Comparison of ENCODE assay signal across 9 cellular contexts in genomic region chr10:102540023-102540422, GRCh38. TPM values are rescaled to one million over a fixed set of nuclear protein-coding genes. Genes with fewer than 3 reads are reported as not detected.
DNase-seq lines count a peak whose midpoint lies in the region; ATAC-seq and TF ChIP-seq lines count a peak whose summit lies in the region.
"Had no signal": no experiment of that assay in that cellular context is flagged by ENCODE, and none has a peak within 500 bp of the region (broad histone marks: within the 10 kb centered on the region; RNA-seq: fewer than 3 reads in every experiment).

No MANE protein-coding gene starts in this region.

- no peak overlapping the region for H3K4me3 ChIP-seq in liver (ENCODE audit: low read depth in 1 of 3, low read length in 3 of 3)
- H3K4me3 ChIP-seq: skin epidermis had no signal

- H3K4me1 Mint-ChIP-seq in activated naive CD4-positive, alpha-beta T cell treated with anti-CD3 and anti-CD28 coated beads, Interleukin-2, amount 10 ng/mL, durations not matched to agents 7 days and 5 days: no peaks in the 10 kb centered on the region

- WGBS in liver: 91% methylated on average over 1 of the region's 1 CpG

- no peaks in the 10 kb centered on the region for H3K36me3 Mint-ChIP-seq in activated naive CD4-positive, alpha-beta T cell treated with anti-CD3 and anti-CD28 coated beads, Interleukin-2, amount 50 U/mL, for 72 hours
- peaks cover 1% of the 10 kb centered on the region for H3K36me3 Mint-ChIP-seq in activated naive CD4-positive, alpha-beta T cell treated with anti-CD3 and anti-CD28 coated beads, Interleukin-2, amount 10 ng/mL, durations not matched to agents 7 days and 5 days

- H3K27ac Mint-ChIP-seq in activated naive CD4-positive, alpha-beta T cell treated with anti-CD3 and anti-CD28 coated beads, Interleukin-2, amount 50 U/mL, for 72 hours: no peak overlapping the region
- H3K27ac Mint-ChIP-seq in activated naive CD4-positive, alpha-beta T cell treated with anti-CD3 and anti-CD28 coated beads, Interleukin-2, amount 10 ng/mL, durations not matched to agents 7 days and 5 days: no peak overlapping the region

- no peak overlapping the region for H3K4me3 Mint-ChIP-seq in activated naive CD4-positive, alpha-beta T cell treated with anti-CD3 and anti-CD28 coated beads, Interleukin-2, amount 10 ng/mL, durations not matched to agents 7 days and 5 days

- peak in 1 of 2 donors; percentile 54 for TF ChIP-seq RAD21 in liver (IDR thresholded peaks at IDR 0.05)

- no peak overlapping the region for H3K27ac ChIP-seq in VCaP
- no peak overlapping the region for H3K27ac ChIP-seq in liver (ENCODE audit: low read depth in 1 of 2, low read length in 2 of 2)
- H3K27ac ChIP-seq: skin epidermis had no signal

- H3K9me3 ChIP-seq in liver (ENCODE audit: control insufficient read depth in 4 of 4, low read length in 3 of 4): no peaks in the 10 kb centered on the region

- H3K9ac ChIP-seq in liver (ENCODE audit: low read depth in 1 of 2, low read length in 2 of 2): no peak overlapping the region

- TF ChIP-seq CTCF in VCaP (conservative IDR thresholded peaks at IDR 0.05): peak; percentile 43
- peak; percentile 30 for TF ChIP-seq CTCF in liver (IDR thresholded peaks at IDR 0.05; ENCODE audit: low read depth, low read length, missing input control)

- ATAC-seq in activated naive CD4-positive, alpha-beta T cell treated with anti-CD3 and anti-CD28 coated beads, Interleukin-2, amount 50 U/mL, for 72 hours: peak; percentile 72 to 82
- ATAC-seq in HG02943 (IDR thresholded peaks at IDR 0.05; ENCODE audit: low read depth, unreplicated experiment): peak; percentile 71
- no peak for ATAC-seq in HG03571 (IDR thresholded peaks at IDR 0.05; ENCODE audit: unreplicated experiment)

- CTCF ChIA-PET in activated naive CD4-positive, alpha-beta T cell treated with anti-CD3 and anti-CD28 coated beads, Interleukin-2, amount 10 ng/mL, durations not matched to agents 7 days and 5 days (lab: Charles Lee): interaction anchor here (1.0 kb wide), 1 partner anchor 24 kb away, joined by 3 read pairs; no protein-coding TSS in a partner anchor

- H3K27me3 ChIP-seq in liver (ENCODE audit: control insufficient read depth in 4 of 4, insufficient read depth in 4 of 4, low read length in 3 of 4): no peaks in the 10 kb centered on the region

- no peaks in the 10 kb centered on the region for H3K27me3 Mint-ChIP-seq in activated naive CD4-positive, alpha-beta T cell treated with anti-CD3 and anti-CD28 coated beads, Interleukin-2, amount 10 ng/mL, durations not matched to agents 7 days and 5 days

- peaks cover 0 to 2% (median 0%) of the 10 kb centered on the region in 4 donors for H3K36me3 ChIP-seq in liver (ENCODE audit: control insufficient read depth in 4 of 4, insufficient read depth in 3 of 4, low read depth in 1 of 4, low read length in 3 of 4)

- H3K4me1 ChIP-seq in liver (ENCODE audit: control insufficient read depth in 4 of 4, insufficient read depth in 4 of 4, low read length in 3 of 4): peaks cover 0 to 5% (median 1%) of the 10 kb centered on the region in 4 donors

- peak in 1 of 2 donors; percentile 8 for DNase-seq in activated naive CD4-positive, alpha-beta T cell treated with anti-CD3 and anti-CD28 coated beads, Interleukin-2, amount 50 U/mL, for 72 hours (ENCODE audit: low spot score in 2 of 2)
- DNase-seq in activated naive CD4-positive, alpha-beta T cell (lab: John Stamatoyannopoulos, UW): no peak
- DNase-seq in cerebellar nuclear complex (lab: John Stamatoyannopoulos, UW): no peak
- DNase-seq in activated naive CD4-positive, alpha-beta T cell treated with anti-CD3 and anti-CD28 coated beads, Interleukin-2, amount 10 ng/mL, durations not matched to agents 7 days and 5 days: no peak

- no peaks in the 10 kb centered on the region for H3K9me3 Mint-ChIP-seq in activated naive CD4-positive, alpha-beta T cell treated with anti-CD3 and anti-CD28 coated beads, Interleukin-2, amount 50 U/mL, for 72 hours
- H3K9me3 Mint-ChIP-seq in activated naive CD4-positive, alpha-beta T cell treated with anti-CD3 and anti-CD28 coated beads, Interleukin-2, amount 10 ng/mL, durations not matched to agents 7 days and 5 days: no peaks in the 10 kb centered on the region

TF ChIP-seq in liver, 16 proteins besides CTCF, POLR2A, EP300 and RAD21:
- TF ChIP-seq YY1 (IDR thresholded peaks at IDR 0.05): no peak
- no peak for TF ChIP-seq SP1 (IDR thresholded peaks at IDR 0.05)
- no peak for TF ChIP-seq REST (IDR thresholded peaks at IDR 0.05)
- no peak for TF ChIP-seq FOXA2 (IDR thresholded peaks at IDR 0.05)
- no peak for TF ChIP-seq TAF1 (conservative IDR thresholded peaks at IDR 0.05)

RNA-seq across cellular contexts. Expression of gene SUFU, which starts 36.3 kb away (rescaled TPM):
- 1 to 10 TPM; 9.1 to 9.9 TPM for total RNA-seq in activated naive CD4-positive, alpha-beta T cell treated with anti-CD3 and anti-CD28 coated beads, Interleukin-2, amount 50 U/mL, for 72 hours
- total RNA-seq in liver: 1 to 10 TPM; 2.6 to 3.8 TPM
- 1 to 10 TPM; 1.8 to 3.2 TPM for polyA plus RNA-seq in liver

RNA-seq across cellular contexts. Expression of gene ACTR1A, which starts 37.5 kb away (rescaled TPM):
- total RNA-seq in activated naive CD4-positive, alpha-beta T cell treated with anti-CD3 and anti-CD28 coated beads, Interleukin-2, amount 50 U/mL, for 72 hours: 10 to 100 TPM; 48.9 to 97.4 TPM
- 10 to 100 TPM; 40.7 to 51.9 TPM for total RNA-seq in liver
- polyA plus RNA-seq in liver: 10 to 100 TPM; 24.5 to 29.9 TPM
